21 cellular contexts compared by ENCODE assay signal in genomic region chr5:149745212-149745943, GRCh38. TPM values are rescaled to one million over a fixed set of nuclear protein-coding genes. Genes with fewer than 3 reads are reported as not detected.
DNase-seq lines count a peak whose midpoint lies in the region; ATAC-seq, FAIRE-seq and TF ChIP-seq lines count a peak whose summit lies in the region.
"Had no signal": no experiment of that assay in that cellular context is flagged by ENCODE, and none has a peak within 500 bp of the region (broad histone marks: within the 10 kb centered on the region; RNA-seq: fewer than 3 reads in every experiment).

No MANE protein-coding gene starts in this region.

- H3K27ac ChIP-seq in GM12878 (ENCODE audit: control insufficient read depth, insufficient read depth) (no peak overlapping the region), small intestine (ENCODE audit: low read depth in 1 of 2, low read length in 1 of 2) (peak overlapping the region; percentile 1 to 74)

- H3K9me3 ChIP-seq in GM12878 (replicated peaks; ENCODE audit: control insufficient read depth, insufficient read depth, low read length) (no peaks in the 10 kb centered on the region), small intestine (ENCODE audit: control insufficient read depth, low read depth) (no peaks in the 10 kb centered on the region)

- POLR2A ChIA-PET in GM12878 (lab: Charles Lee): interaction anchor here (0.5 to 1.8 kb wide), 5 partner anchors 13 to 76 kb away, joined by 4 to 8 read pairs (median 4); no protein-coding TSS in a partner anchor

- no peaks in the 10 kb centered on the region for H3K27me3 ChIP-seq in GM12878 (replicated peaks in 1 of 2; ENCODE audit: control insufficient read depth in 2 of 2, insufficient read depth in 2 of 2, low read length in 1 of 2)
- H3K27me3 ChIP-seq in small intestine (ENCODE audit: control insufficient read depth in 2 of 2, insufficient read depth in 2 of 2, low read length in 2 of 2): no peaks in the 10 kb centered on the region

- ATAC-seq in activated T-cell treated with anti-CD3 and anti-CD28 coated beads, Interleukin-2, amount 50 U/mL, for 72 hours (replicated peaks in 1 of 2): peak; percentile 34 to 58
- ATAC-seq in activated T-cell treated with anti-CD3 and anti-CD28 coated beads, Interleukin-2, amount 50 U/mL, for 4 hours: no peak
- ATAC-seq in HG02588 (IDR thresholded peaks at IDR 0.05; ENCODE audit: unreplicated experiment) (peak; percentile 54), GM12878 (peak; percentile 15)
- ATAC-seq: GM23338, Panc1 had no signal

- no peaks in the 10 kb centered on the region; the same call in 1 of the 2 replicates for H4K20me1 ChIP-seq in GM12878 (ENCODE audit: control insufficient read depth, insufficient read depth)

- no peak overlapping the region for H3K4me3 Mint-ChIP-seq in activated T-cell treated with anti-CD3 and anti-CD28 coated beads, Interleukin-2, amount 50 U/mL, for 72 hours
- no peak overlapping the region for H3K4me3 Mint-ChIP-seq in activated T-cell treated with anti-CD3 and anti-CD28 coated beads, Interleukin-2, amount 50 U/mL, for 4 hours
- H3K4me3 Mint-ChIP-seq: CD14-positive monocyte, GM23338 had no signal

- H3K4me1 ChIP-seq in GM12878 (ENCODE audit: control insufficient read depth, insufficient read depth, low read length) (peaks cover 4% of the 10 kb centered on the region), small intestine (ENCODE audit: control insufficient read depth in 2 of 2, insufficient read depth in 1 of 2, low read depth in 1 of 2, low read length in 1 of 2) (peaks cover 0 to 14% of the 10 kb centered on the region in 2 donors)

- no peak for TF ChIP-seq EP300 in GM12878 (IDR thresholded peaks at IDR 0.05; ENCODE audit: borderline replicate concordance in 1 of 2, control insufficient read depth in 1 of 2, low read depth in 2 of 2, low read length in 2 of 2)

- H3K36me3 Mint-ChIP-seq in activated T-cell treated with anti-CD3 and anti-CD28 coated beads, Interleukin-2, amount 50 U/mL, for 72 hours (ENCODE audit: insufficient read depth in 2 of 2): no peaks in the 10 kb centered on the region
- H3K36me3 Mint-ChIP-seq in activated T-cell treated with anti-CD3 and anti-CD28 coated beads, Interleukin-2, amount 50 U/mL, for 4 hours (ENCODE audit: insufficient read depth): no peaks in the 10 kb centered on the region

- RAD21 ChIA-PET in GM12878 (lab: Charles Lee; ENCODE audit: unreplicated experiment): interaction anchor here (1.2 to 2.1 kb wide), 4 partner anchors 12 to 61 kb away, joined by 4 to 8 read pairs (median 6); partner anchors contain the start of gene PPARGC1B

- TF ChIP-seq CTCF in GM12878 (IDR thresholded peaks at IDR 0.05 in 2 of 3, conservative IDR thresholded peaks at IDR 0.05 in 1 of 3; ENCODE audit: control insufficient read depth in 2 of 3, extremely low read depth in 1 of 3, insufficient read depth in 1 of 3, low read depth in 3 of 3, low read length in 3 of 3) (no peak), GM13976 (IDR thresholded peaks at IDR 0.05; ENCODE audit: borderline replicate concordance, control extremely low read depth, extremely low read depth, insufficient read depth, missing control alignments) (no peak)

- H3K4me2 ChIP-seq in GM12878 (ENCODE audit: control insufficient read depth, insufficient read depth): no peak overlapping the region

- DNase-seq in activated T-cell treated with anti-CD3 and anti-CD28 coated beads, Interleukin-2, amount 50 U/mL, for 72 hours: no peak
- DNase-seq in activated T-cell treated with anti-CD3 and anti-CD28 coated beads, Interleukin-2, amount 50 U/mL, for 4 hours: no peak
- DNase-seq in GM12878 (ENCODE audit: low read depth, low spot score) (no peak), small intestine (no peak), AG08395 (ENCODE audit: low spot score) (no peak), GM13976 (ENCODE audit: low spot score) (no peak), NCI-H345 treated with DMSO at 0.1 percent for 48 hours (lab: John Stamatoyannopoulos, UW; ENCODE audit: unreplicated experiment) (no peak)
- DNase-seq: COR-L47, DMS153, EL, KBM-7, NCI-H1092 treated with DMSO at 0.1 percent for 48 hours, NCI-H187, NCI-H2171, NCI-H774, SHP77 had no signal

- H3K27me3 Mint-ChIP-seq in activated T-cell treated with anti-CD3 and anti-CD28 coated beads, Interleukin-2, amount 50 U/mL, for 72 hours (ENCODE audit: low read depth): no peaks in the 10 kb centered on the region
- H3K27me3 Mint-ChIP-seq in activated T-cell treated with anti-CD3 and anti-CD28 coated beads, Interleukin-2, amount 50 U/mL, for 4 hours (ENCODE audit: low read depth): no peaks in the 10 kb centered on the region

- no peak for TF ChIP-seq POLR2A in GM12878 (IDR thresholded peaks at IDR 0.05; ENCODE audit: low read depth, low read length)

- BruUV-seq in GM12878 (replicated peaks; lab: Mats Ljungman, UMichigan): no TSS peak

- CTCF ChIA-PET in GM12878 (lab: Yijun Ruan, JAX): interaction anchor here (0.9 to 4.9 kb wide), 9 partner anchors 10 to 107 kb away, joined by 3 to 25 read pairs (median 4); no protein-coding TSS in a partner anchor

- FAIRE-seq in GM12878 (lab: Jason Lieb, UNC): no peak
- FAIRE-seq in small intestine (lab: Jason Lieb, UNC): no peak
- FAIRE-seq: A204.1 had no signal

- H3K36me3 ChIP-seq in GM12878 (ENCODE audit: control insufficient read depth in 2 of 2, insufficient read depth in 2 of 2, low read length in 1 of 2): peaks cover 0 to 12% of the 10 kb centered on the region in 2 experiments; a peak in 2 of 4 replicates
- peaks cover 0 to 2% of the 10 kb centered on the region in 2 donors for H3K36me3 ChIP-seq in small intestine (ENCODE audit: control insufficient read depth in 2 of 2, insufficient read depth in 2 of 2, low read length in 2 of 2)

- SMC1A ChIA-PET in GM12878 (lab: Charles Lee; ENCODE audit: uncharacterized antibody, unreplicated experiment): interaction anchor here (0.8 to 2.1 kb wide), 9 partner anchors 12 to 227 kb away, joined by 3 to 6 read pairs (median 5); no protein-coding TSS in a partner anchor

- no peak for TF ChIP-seq RAD21 in GM12878 (IDR thresholded peaks at IDR 0.05; ENCODE audit: insufficient read depth, low read depth, low read length)

- 99% methylated on average over 4 of the region's 4 CpGs for WGBS in GM12878 (ENCODE audit: insufficient coverage, insufficient replicate concordance, low lambda C conversion rate, missing lambda C conversion rate)
- WGBS in small intestine, 3 donors: 74 to 88% (median 84%) methylated on average over 4 of the region's 4 CpGs

- H3K4me3 ChIP-seq in GM12878: no peak overlapping the region
- no peak overlapping the region for H3K4me3 ChIP-seq in small intestine (ENCODE audit: low read depth in 1 of 2, low read length in 2 of 2)
- H3K4me3 ChIP-seq: GM23338 had no signal

- no peak overlapping the region for H3K9ac ChIP-seq in GM12878 (ENCODE audit: control insufficient read depth, insufficient read depth, low read length)

- H3K9me3 Mint-ChIP-seq in activated T-cell treated with anti-CD3 and anti-CD28 coated beads, Interleukin-2, amount 50 U/mL, for 72 hours: no peaks in the 10 kb centered on the region
- no peaks in the 10 kb centered on the region for H3K9me3 Mint-ChIP-seq in activated T-cell treated with anti-CD3 and anti-CD28 coated beads, Interleukin-2, amount 50 U/mL, for 4 hours
- H3K9me3 Mint-ChIP-seq: GM23338 had no signal

- no peak overlapping the region for H3K27ac Mint-ChIP-seq in activated T-cell treated with anti-CD3 and anti-CD28 coated beads, Interleukin-2, amount 50 U/mL, for 72 hours
- H3K27ac Mint-ChIP-seq: GM23338 had no signal

- intact Hi-C loops in GM12878 (cut with micrococcal nuclease; ENCODE audit: unreplicated experiment): no loop called here

- H3K79me2 ChIP-seq in GM12878 (ENCODE audit: control insufficient read depth, insufficient read depth, low read length): peaks cover 57% of the 10 kb centered on the region

- no peak overlapping the region for H2AFZ ChIP-seq in GM12878 (ENCODE audit: control insufficient read depth, low read depth, low read length)
- H2AFZ ChIP-seq: GM23338 had no signal

- peaks cover 41% of the 10 kb centered on the region for H3K4me1 Mint-ChIP-seq in activated T-cell treated with anti-CD3 and anti-CD28 coated beads, Interleukin-2, amount 50 U/mL, for 72 hours (ENCODE audit: low read depth)
- H3K4me1 Mint-ChIP-seq in activated T-cell treated with anti-CD3 and anti-CD28 coated beads, Interleukin-2, amount 50 U/mL, for 4 hours (ENCODE audit: low read depth): peaks cover 11% of the 10 kb centered on the region

- in situ Hi-C loops in GM12878 (cut with MboI) (no loop called here), GM13976 (cut with MboI; ENCODE audit: low sequenced_read_pairs, unreplicated experiment) (no loop called here)

TF ChIP-seq in GM12878, 131 proteins besides CTCF, POLR2A, EP300 and RAD21 (continues in another document):
- no peak for TF ChIP-seq RBBP5 (conservative IDR thresholded peaks at IDR 0.05)
- no peak for TF ChIP-seq MEF2A (IDR thresholded peaks at IDR 0.05; ENCODE audit: insufficient read depth, low read depth, low read length)

RNA-seq across cellular contexts. Expression of gene PPARGC1B, which starts 15.3 kb away (rescaled TPM):
- total RNA-seq in activated T-cell treated with anti-CD3 and anti-CD28 coated beads, Interleukin-2, amount 50 U/mL, for 72 hours: 1 to 10 TPM; 3.1 to 5.2 TPM
- 10 to 100 TPM; 11.7 to 16.2 (median 14.5) TPM for total RNA-seq in activated T-cell treated with anti-CD3 and anti-CD28 coated beads, Interleukin-2, amount 50 U/mL, for 4 hours
- 55.8 and 60.6 TPM in 2 replicates for total RNA-seq in GM12878 (2013; cell fraction: nucleolus; rRNA removed)
- total RNA-seq in GM12878 (2014; rRNA removed) (5.3 and 6.4 TPM in 2 replicates), GM12878 (2014; rRNA removed; fragmentation: Illumina TruSeq; extraction: Trizol) (5.8 and 6.1 TPM in 2 replicates), GM12878 (2021) (18.1 and 20.5 TPM in 2 replicates)
- 2.5 TPM for polyA plus RNA-seq in GM12878 (2011; ENCODE audit: low read depth)
- polyA plus RNA-seq in GM12878 (2011; rRNA removed) (3.0 and 4.7 TPM in 2 replicates), GM12878 (2014; fragmentation: Illumina TruSeq; extraction: Trizol) (7.8 and 8.6 TPM in 2 replicates), GM12878 (2014; fragmentation: Nextera tagmentation; extraction: Ambion mirVana) (1 to 10 TPM; 1.8 to 2.5 TPM), GM12878 (2014; rRNA removed) (7.3 and 7.5 TPM in 2 replicates), GM12878 (2016; fragmentation: Nextera tagmentation; extraction: Ambion mirVana) (10 to 100 TPM; 10.4 to 10.7 TPM), small intestine (1 to 10 TPM; 3.0 to 8.9 (median 5.6) TPM)
- 3.2 and 4.0 TPM in 2 replicates for polyA plus RNA-seq in GM12878 (2011; cell fraction: cytosol; rRNA removed)
- polyA plus RNA-seq in GM12878 (2011; cell fraction: nucleus; rRNA removed): 24.1 and 34.3 TPM in 2 replicates
- 3.1 and 3.8 TPM in 2 replicates for polyA plus RNA-seq in GM12878 (2012)
- polyA minus RNA-seq in GM12878 (2011; rRNA and poly(A)+ RNA removed): 9.2 and 10.7 TPM in 2 replicates
- 5.5 and 6.4 TPM in 2 replicates for polyA minus RNA-seq in GM12878 (2011; cell fraction: cytosol; rRNA and poly(A)+ RNA removed)
- 11.2 and 19.8 TPM in 2 replicates for polyA minus RNA-seq in GM12878 (2011; cell fraction: nucleus; rRNA and poly(A)+ RNA removed)

Comparison
In these comparisons a context has a peak if more than half of its experiments do, and no peak if none do; other contexts are left out.
1. ATAC-seq: peak in activated T-cell treated with anti-CD3 and anti-CD28 coated beads, Interleukin-2, amount 50 U/mL, for 72 hours (2 of 2), HG02588 (single experiment) and GM12878 (single experiment); none in activated T-cell treated with anti-CD3 and anti-CD28 coated beads, Interleukin-2, amount 50 U/mL, for 4 hours (0 of 2).